Comparison of ENCODE assay signal across 9 cellular contexts in genomic region chr6:41469951-41470340, GRCh38.
DNase-seq lines count a peak whose midpoint lies in the region; ATAC-seq, FAIRE-seq and TF ChIP-seq lines count a peak whose summit lies in the region.
"Had no signal": no experiment of that assay in that cellular context is flagged by ENCODE, and none has a peak within 500 bp of the region (broad histone marks: within the 10 kb centered on the region; RNA-seq: fewer than 3 reads in every experiment).

No MANE protein-coding gene starts in this region.

- H3K27me3 Mint-ChIP-seq in activated T-helper 1 cell treated with anti-CD3 and anti-CD28 coated beads, Interleukin-12 subunit alpha, Interleukin-12 subunit beta, Interleukin-2, Interleukin-4 antibody, amounts not matched to agents 30 ng/mL and 10 ng/mL and 1 ng/mL, durations not matched to agents 14 hours and 24 hours and 36 hours (ENCODE audit: insufficient read depth) = peaks cover 70% of the 10 kb centered on the region

- peaks cover 16% of the 10 kb centered on the region for H3K4me1 ChIP-seq in iPS-15b (ENCODE audit: control insufficient read depth, insufficient read depth, low read length)
- H3K4me1 ChIP-seq in skeletal muscle satellite cell (ENCODE audit: control insufficient read depth, insufficient read depth, low read length) = peaks cover 9% of the 10 kb centered on the region

- DNase-seq in DMS53 (lab: John Stamatoyannopoulos, UW) (peak; percentile 64), DMS53 treated with DMSO at 0.1 percent for 48 hours (lab: John Stamatoyannopoulos, UW; ENCODE audit: unreplicated experiment) (no peak), GM10248 (ENCODE audit: extremely low spot score) (no peak), D721Med (ENCODE audit: insufficient read length, low spot score) (no peak)
- no peak for DNase-seq in activated T-helper 1 cell treated with anti-CD3 and anti-CD28 coated beads, Interleukin-12 subunit alpha, Interleukin-12 subunit beta, Interleukin-2, Interleukin-4 antibody, amounts not matched to agents 30 ng/mL and 10 ng/mL and 1 ng/mL, durations not matched to agents 14 hours and 24 hours and 36 hours (ENCODE audit: low spot score)
- DNase-seq: NCI-H1694 had no signal

- no peaks in the 10 kb centered on the region for H3K36me3 ChIP-seq in iPS-15b (ENCODE audit: control insufficient read depth, insufficient read depth, low read length)
- no peaks in the 10 kb centered on the region for H3K36me3 ChIP-seq in skeletal muscle satellite cell (ENCODE audit: insufficient read depth, low read length)

- H3K9me3 ChIP-seq in iPS-15b (ENCODE audit: control insufficient read depth, insufficient read depth, low read length) (no peaks in the 10 kb centered on the region), skeletal muscle satellite cell (replicated peaks; ENCODE audit: low read length) (no peaks in the 10 kb centered on the region)

- intact Hi-C loops in activated T-helper 1 cell treated with anti-CD3 and anti-CD28 coated beads, Interleukin-12 subunit alpha, Interleukin-12 subunit beta, Interleukin-2, Interleukin-4 antibody, amounts not matched to agents 30 ng/mL and 10 ng/mL and 1 ng/mL, durations not matched to agents 14 hours and 24 hours and 36 hours (cut with micrococcal nuclease) = no loop called here

- CTCF ChIA-PET in GM10248 (lab: Yijun Ruan, JAX) = interaction anchor here (0.7 to 1.9 kb wide), 6 partner anchors 13 to 213 kb away, joined by 3 to 5 read pairs (median 3); no protein-coding TSS in a partner anchor

- H3K9ac ChIP-seq in iPS-15b (ENCODE audit: low read depth, low read length) (no peak overlapping the region), skeletal muscle satellite cell (ENCODE audit: low read depth, low read length) (no peak overlapping the region)

- TF ChIP-seq CTCF in GM10248 (IDR thresholded peaks at IDR 0.05; ENCODE audit: control extremely low read depth, extremely low read depth, low read depth, missing control alignments) (no peak), D721Med (IDR thresholded peaks at IDR 0.05; ENCODE audit: insufficient read depth, missing control alignments) (no peak)

- H3K36me3 Mint-ChIP-seq in activated T-helper 1 cell treated with anti-CD3 and anti-CD28 coated beads, Interleukin-12 subunit alpha, Interleukin-12 subunit beta, Interleukin-2, Interleukin-4 antibody, amounts not matched to agents 30 ng/mL and 10 ng/mL and 1 ng/mL, durations not matched to agents 14 hours and 24 hours and 36 hours (ENCODE audit: low read depth) = no peaks in the 10 kb centered on the region

- H3K4me3 ChIP-seq in iPS-15b (ENCODE audit: low read depth, low read length) (peak overlapping the region; percentile 54), skeletal muscle satellite cell (ENCODE audit: low read length) (no peak overlapping the region)

- no peak for ATAC-seq in GM21786 (IDR thresholded peaks at IDR 0.05; ENCODE audit: unreplicated experiment)

- no peak overlapping the region for H3K27ac Mint-ChIP-seq in activated T-helper 1 cell treated with anti-CD3 and anti-CD28 coated beads, Interleukin-12 subunit alpha, Interleukin-12 subunit beta, Interleukin-2, Interleukin-4 antibody, amounts not matched to agents 30 ng/mL and 10 ng/mL and 1 ng/mL, durations not matched to agents 14 hours and 24 hours and 36 hours

- H3K4me3 Mint-ChIP-seq in activated T-helper 1 cell treated with anti-CD3 and anti-CD28 coated beads, Interleukin-12 subunit alpha, Interleukin-12 subunit beta, Interleukin-2, Interleukin-4 antibody, amounts not matched to agents 30 ng/mL and 10 ng/mL and 1 ng/mL, durations not matched to agents 14 hours and 24 hours and 36 hours = peak overlapping the region; percentile 54

- H3K9me3 Mint-ChIP-seq in activated T-helper 1 cell treated with anti-CD3 and anti-CD28 coated beads, Interleukin-12 subunit alpha, Interleukin-12 subunit beta, Interleukin-2, Interleukin-4 antibody, amounts not matched to agents 30 ng/mL and 10 ng/mL and 1 ng/mL, durations not matched to agents 14 hours and 24 hours and 36 hours = no peaks in the 10 kb centered on the region

- H3K4me1 Mint-ChIP-seq in activated T-helper 1 cell treated with anti-CD3 and anti-CD28 coated beads, Interleukin-12 subunit alpha, Interleukin-12 subunit beta, Interleukin-2, Interleukin-4 antibody, amounts not matched to agents 30 ng/mL and 10 ng/mL and 1 ng/mL, durations not matched to agents 14 hours and 24 hours and 36 hours (ENCODE audit: low read depth) = no peaks in the 10 kb centered on the region

- peak overlapping the region; percentile 58 for H3K4me2 ChIP-seq in skeletal muscle satellite cell (ENCODE audit: low read length)

- POLR2A ChIA-PET in GM10248 (lab: Yijun Ruan, JAX) = interaction anchor here (0.6 kb wide), 1 partner anchor 79 kb away, joined by 3 read pairs; no protein-coding TSS in a partner anchor

- no peak for FAIRE-seq in D721Med (lab: Jason Lieb, UNC)

- H3K27me3 ChIP-seq in iPS-15b (ENCODE audit: control insufficient read depth, insufficient read depth, low read length) (peaks cover 95% of the 10 kb centered on the region), skeletal muscle satellite cell (ENCODE audit: control insufficient read depth, insufficient read depth, low read length) (peaks cover 78% of the 10 kb centered on the region)
